Comparison of ENCODE assay signal across 8 cellular contexts in genomic region chr5:132961887-132962286, GRCh38. TPM values are rescaled to one million over a fixed set of nuclear protein-coding genes. Genes with fewer than 3 reads are reported as not detected.
A peak's percentile ranks its signal among the peaks of the same experiment; 100 is the strongest.
DNase-seq lines count a peak whose midpoint lies in the region; ATAC-seq and TF ChIP-seq lines count a peak whose summit lies in the region.

No MANE protein-coding gene starts in this region.

- no peak for TF ChIP-seq CTCF in GM12875 (IDR thresholded peaks at IDR 0.05; ENCODE audit: borderline replicate concordance, insufficient read depth, low read depth, low read length)
- TF ChIP-seq CTCF in esophagus muscularis mucosa (IDR thresholded peaks at IDR 0.05): no peak
- TF ChIP-seq CTCF in parathyroid adenoma (IDR thresholded peaks at IDR 0.05): no peak

- TF ChIP-seq POLR2A in esophagus muscularis mucosa (IDR thresholded peaks at IDR 0.05; ENCODE audit: low read depth): no peak

- peak overlapping the region; percentile 97 to 100 (median 100) for H3K27ac ChIP-seq in esophagus muscularis mucosa (replicated peaks in 1 of 4)
- peak overlapping the region; percentile 98 for H3K27ac ChIP-seq in parathyroid adenoma

- H2AFZ ChIP-seq in parathyroid adenoma: no peak overlapping the region

- TF ChIP-seq EP300 in esophagus muscularis mucosa (IDR thresholded peaks at IDR 0.05): no peak

- no peaks in the 10 kb centered on the region for H3K9me3 ChIP-seq in esophagus muscularis mucosa
- no peaks in the 10 kb centered on the region for H3K9me3 ChIP-seq in parathyroid adenoma (ENCODE audit: control insufficient read depth, low read length)

- H3K36me3 ChIP-seq in esophagus muscularis mucosa (no peaks in the 10 kb centered on the region), parathyroid adenoma (ENCODE audit: control insufficient read depth, insufficient read depth, low read length) (no peaks in the 10 kb centered on the region)

- peaks cover 0 to 4% (median 0%) of the 10 kb centered on the region in 4 donors for H3K27me3 ChIP-seq in esophagus muscularis mucosa
- no peaks in the 10 kb centered on the region for H3K27me3 ChIP-seq in parathyroid adenoma (ENCODE audit: control insufficient read depth, insufficient read depth, low read length)

- H3K79me2 ChIP-seq in parathyroid adenoma: peaks cover 42% of the 10 kb centered on the region

- H3K4me3 ChIP-seq in GM12875 (ENCODE audit: low read depth, low read length): peak overlapping the region; percentile 60
- peak overlapping the region; percentile 73 to 99 (median 86) for H3K4me3 ChIP-seq in esophagus muscularis mucosa
- H3K4me3 ChIP-seq in parathyroid adenoma (ENCODE audit: low read depth, low read length): peak overlapping the region; percentile 96

- no peak for ATAC-seq in HG02973 (IDR thresholded peaks at IDR 0.05; ENCODE audit: unreplicated experiment)
- no peak for ATAC-seq in HG03025 (IDR thresholded peaks at IDR 0.05; ENCODE audit: low FRiP score, unreplicated experiment)

- intact Hi-C loops in esophagus muscularis mucosa (cut with DNase I): loop anchor here (5.0 to 10.0 kb wide), 2 partner anchors 63 to 90 kb away; partner anchors contain the start of genes HSPA4 and ZCCHC10

- peak; percentile 14 for DNase-seq in RPMI8226
- no peak for DNase-seq in esophagus muscularis mucosa (ENCODE audit: extremely low spot score)
- no peak for DNase-seq in AG20443 (ENCODE audit: low spot score)
- DNase-seq in hepatic stellate cell (ENCODE audit: low spot score): no peak

- peaks cover 10 to 55% (median 50%) of the 10 kb centered on the region in 4 donors for H3K4me1 ChIP-seq in esophagus muscularis mucosa
- peaks cover 4% of the 10 kb centered on the region for H3K4me1 ChIP-seq in parathyroid adenoma

- 10% methylated on average over 5 of the region's 5 CpGs for WGBS in esophagus muscularis mucosa

- H3K9ac ChIP-seq in parathyroid adenoma: peak overlapping the region; percentile 100

- H3K4me2 ChIP-seq in parathyroid adenoma (ENCODE audit: low read length): peak overlapping the region; percentile 69

RNA-seq across cellular contexts. Expression of gene AFF4, which starts 1.5 kb away (rescaled TPM):
- total RNA-seq in esophagus muscularis mucosa: 10 to 100 TPM; 56.1 to 74.1 (median 63.0) TPM
